25 cellular contexts compared by ENCODE assay signal in the genomic region with DNA sequence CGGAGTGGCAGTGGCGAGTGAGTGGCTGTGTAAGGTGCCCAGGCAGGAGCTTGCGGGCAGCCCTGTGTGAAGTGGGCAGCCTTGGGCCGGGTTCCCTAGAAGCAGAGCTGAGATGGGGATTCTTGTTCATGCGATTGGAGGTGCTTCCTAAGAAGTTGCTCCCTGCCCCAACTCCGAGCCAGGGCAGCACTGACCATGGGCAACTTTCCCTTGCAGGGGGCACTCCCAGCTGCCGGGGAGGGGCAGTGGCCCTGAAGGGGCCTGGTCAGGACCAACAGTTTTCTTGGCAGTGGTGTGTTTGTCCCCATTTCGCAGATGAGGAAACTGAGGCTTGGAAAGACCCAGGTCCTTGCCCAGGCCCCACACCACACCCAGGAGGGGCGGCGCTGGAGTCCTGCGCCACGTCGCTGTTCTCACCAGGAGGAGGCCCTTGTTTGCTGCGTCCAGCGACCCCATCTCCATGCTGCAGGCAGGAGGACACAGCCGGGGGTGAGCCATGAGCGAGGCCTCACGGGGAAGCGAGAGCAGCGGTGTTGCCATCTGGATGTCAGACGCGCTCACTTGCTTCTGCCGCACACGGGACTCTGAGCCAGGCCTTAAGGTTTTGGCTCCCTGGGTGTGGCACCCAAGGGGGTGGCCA.
"Had no signal": no experiment of that assay in that cellular context is flagged by ENCODE, and none has a peak within 500 bp of the region (broad histone marks: within the 10 kb centered on the region; RNA-seq: fewer than 3 reads in every experiment).

No MANE protein-coding gene starts in this region.

- H3K27ac ChIP-seq: ascending aorta, SJSA1 had no signal

- H3K9ac ChIP-seq: SK-N-SH had no signal

- H3K4me1 Mint-ChIP-seq: activated CD4-positive, alpha-beta T cell treated with anti-CD3 and anti-CD28 coated beads for 36 hours; activated CD4-positive, alpha-beta T cell treated with anti-CD3 and anti-CD28 coated beads, Interleukin-2, amount 10 ng/mL, durations not matched to agents 7 days and 5 days; activated naive CD4-positive, alpha-beta T cell treated with anti-CD3 and anti-CD28 coated beads, Interleukin-2, amount 50 U/mL, for 24 hours; activated naive CD8-positive, alpha-beta T cell treated with anti-CD3 and anti-CD28 coated beads, Interleukin-2, amount 10 ng/mL, durations not matched to agents 7 days and 5 days had no signal

- H3K9me3 Mint-ChIP-seq: activated CD4-positive, alpha-beta T cell treated with anti-CD3 and anti-CD28 coated beads, Interleukin-2, amount 10 ng/mL, durations not matched to agents 7 days and 5 days; activated naive CD4-positive, alpha-beta T cell treated with anti-CD3 and anti-CD28 coated beads, Interleukin-2, amount 50 U/mL, for 24 hours; activated T-helper 2 cell treated with anti-CD3 and anti-CD28 coated beads, Interferon-gamma antibody, Interleukin-2, Interleukin-4, amounts not matched to agents 10 μg/mL and 5 μg/mL and 100 μg/mL, durations not matched to agents 14 hours and 24 hours and 36 hours; T-helper 1 cell treated with Interleukin-12 subunit alpha and Interleukin-12 subunit beta and Interleukin-4 antibody, amounts not matched to agents 30 μg/mL and 1 μg/mL, for 36 hours had no signal

- H3K36me3 Mint-ChIP-seq: activated naive CD4-positive, alpha-beta T cell treated with anti-CD3 and anti-CD28 coated beads, Interleukin-2, amount 50 U/mL, for 24 hours; activated naive CD8-positive, alpha-beta T cell treated with anti-CD3 and anti-CD28 coated beads, Interleukin-2, amount 10 ng/mL, durations not matched to agents 7 days and 5 days had no signal

- H3K4me3 ChIP-seq: ascending aorta, SJSA1 had no signal

- H3K27ac Mint-ChIP-seq: activated CD4-positive, alpha-beta T cell treated with anti-CD3 and anti-CD28 coated beads for 36 hours; activated CD4-positive, alpha-beta T cell treated with anti-CD3 and anti-CD28 coated beads, Interleukin-2, amount 10 ng/mL, durations not matched to agents 7 days and 5 days; activated naive CD4-positive, alpha-beta T cell treated with anti-CD3 and anti-CD28 coated beads, Interleukin-2, amount 50 U/mL, for 24 hours; activated naive CD8-positive, alpha-beta T cell treated with anti-CD3 and anti-CD28 coated beads, Interleukin-2, amount 10 ng/mL, durations not matched to agents 7 days and 5 days; activated T-cell treated with anti-CD3 and anti-CD28 coated beads, Interleukin-2, amount 50 U/mL, for 24 hours; activated T-helper 2 cell treated with anti-CD3 and anti-CD28 coated beads, Interferon-gamma antibody, Interleukin-2, Interleukin-4, amounts not matched to agents 10 μg/mL and 5 μg/mL and 100 μg/mL, durations not matched to agents 14 hours and 24 hours and 36 hours; T-helper 1 cell treated with Interleukin-12 subunit alpha and Interleukin-12 subunit beta and Interleukin-4 antibody, amounts not matched to agents 30 μg/mL and 1 μg/mL, for 36 hours; T-helper 2 cell treated with Interferon-gamma antibody and Interleukin-4, amounts not matched to agents 5 μg/mL and 100 μg/mL, for 36 hours had no signal

- H3K4me3 Mint-ChIP-seq: activated CD4-positive, alpha-beta T cell treated with anti-CD3 and anti-CD28 coated beads for 36 hours; activated CD4-positive, alpha-beta T cell treated with anti-CD3 and anti-CD28 coated beads, Interleukin-2, amount 10 ng/mL, durations not matched to agents 7 days and 5 days; activated CD8-positive, alpha-beta T cell treated with anti-CD3 and anti-CD28 coated beads, Interleukin-2, amount 10 ng/mL, durations not matched to agents 7 days and 5 days; activated naive CD4-positive, alpha-beta T cell treated with anti-CD3 and anti-CD28 coated beads, Interleukin-2, amount 50 U/mL, for 24 hours; activated naive CD8-positive, alpha-beta T cell treated with anti-CD3 and anti-CD28 coated beads, Interleukin-2, amount 10 ng/mL, durations not matched to agents 7 days and 5 days; activated T-cell treated with anti-CD3 and anti-CD28 coated beads, Interleukin-2, amount 50 U/mL, for 24 hours; T-helper 1 cell treated with Interleukin-12 subunit alpha and Interleukin-12 subunit beta and Interleukin-4 antibody, amounts not matched to agents 30 μg/mL and 1 μg/mL, for 36 hours; T-helper 2 cell treated with Interferon-gamma antibody and Interleukin-4, amounts not matched to agents 5 μg/mL and 100 μg/mL, for 36 hours; WTC11 had no signal

- H3K4me2 ChIP-seq: SK-N-SH had no signal

- H3K36me3 ChIP-seq: ascending aorta, SJSA1 had no signal

- DNase-seq: activated CD4-positive, alpha-beta T cell treated with anti-CD3 and anti-CD28 coated beads for 36 hours; activated CD4-positive, alpha-beta T cell treated with anti-CD3 and anti-CD28 coated beads, Interleukin-2, amount 10 ng/mL, durations not matched to agents 7 days and 5 days; activated CD4-positive, alpha-beta T cell treated with anti-CD3 and anti-CD28 coated beads, Interleukin-2, amount 50 U/mL, for 48 hours; activated CD8-positive, alpha-beta T cell treated with anti-CD3 and anti-CD28 coated beads, Interleukin-2, amount 10 ng/mL, durations not matched to agents 7 days and 5 days; activated gamma-delta T cell; activated naive CD4-positive, alpha-beta T cell treated with Interleukin-2 at 50 U/mL for 16 hours; activated naive CD8-positive, alpha-beta T cell treated with anti-CD3 and anti-CD28 coated beads, Interleukin-2, amount 10 ng/mL, durations not matched to agents 7 days and 5 days; activated T-cell treated with anti-CD3 and anti-CD28 coated beads, Interleukin-2, amount 50 U/mL, for 24 hours; amygdala; Karpas-422; NCI-H1105; NCI-H1417 treated with DMSO at 0.1 percent for 48 hours; NCI-H187 treated with DMSO at 0.1 percent for 48 hours; NCI-H2081; NCI-H226; NCI-H524 treated with DMSO at 0.1 percent for 48 hours; SHP77 treated with DMSO at 0.1 percent for 48 hours; SK-N-SH had no signal

- H3K27me3 ChIP-seq: ascending aorta, SJSA1 had no signal

- H3K27me3 Mint-ChIP-seq: activated CD4-positive, alpha-beta T cell treated with anti-CD3 and anti-CD28 coated beads for 36 hours; activated CD4-positive, alpha-beta T cell treated with anti-CD3 and anti-CD28 coated beads, Interleukin-2, amount 10 ng/mL, durations not matched to agents 7 days and 5 days; activated naive CD4-positive, alpha-beta T cell treated with anti-CD3 and anti-CD28 coated beads, Interleukin-2, amount 50 U/mL, for 24 hours; activated naive CD8-positive, alpha-beta T cell treated with anti-CD3 and anti-CD28 coated beads, Interleukin-2, amount 10 ng/mL, durations not matched to agents 7 days and 5 days; activated T-cell treated with anti-CD3 and anti-CD28 coated beads, Interleukin-2, amount 50 U/mL, for 24 hours had no signal

- H3K9me3 ChIP-seq: ascending aorta, SJSA1, SK-N-SH had no signal
